1 cellular context compared by ENCODE assay signal in the genomic region with DNA sequence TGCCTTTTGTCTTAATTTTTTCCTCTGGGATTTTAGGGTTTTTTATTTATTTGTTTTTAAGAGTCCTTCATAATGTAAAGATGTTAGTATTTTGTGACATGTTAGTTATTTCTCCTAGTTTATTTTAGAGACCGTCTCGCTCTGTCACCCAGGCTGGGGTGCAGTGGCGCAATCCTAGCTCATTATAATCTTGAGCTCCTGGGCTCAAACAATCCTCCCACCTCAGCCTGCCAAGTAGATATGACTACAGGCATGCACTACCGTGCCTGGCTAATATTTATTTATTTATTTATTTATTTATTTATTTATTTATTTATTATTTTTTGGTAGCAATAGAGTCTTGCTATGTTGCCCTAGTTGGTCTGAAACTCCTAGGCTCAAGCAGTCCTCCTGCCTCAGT.
TF ChIP-seq lines count a peak whose summit lies in the region.

No MANE protein-coding gene starts in this region.

TF ChIP-seq in HEK293, 187 proteins besides CTCF, POLR2A, EP300 and RAD21 (continued from another document):
- TF ChIP-seq, protein P1, sequence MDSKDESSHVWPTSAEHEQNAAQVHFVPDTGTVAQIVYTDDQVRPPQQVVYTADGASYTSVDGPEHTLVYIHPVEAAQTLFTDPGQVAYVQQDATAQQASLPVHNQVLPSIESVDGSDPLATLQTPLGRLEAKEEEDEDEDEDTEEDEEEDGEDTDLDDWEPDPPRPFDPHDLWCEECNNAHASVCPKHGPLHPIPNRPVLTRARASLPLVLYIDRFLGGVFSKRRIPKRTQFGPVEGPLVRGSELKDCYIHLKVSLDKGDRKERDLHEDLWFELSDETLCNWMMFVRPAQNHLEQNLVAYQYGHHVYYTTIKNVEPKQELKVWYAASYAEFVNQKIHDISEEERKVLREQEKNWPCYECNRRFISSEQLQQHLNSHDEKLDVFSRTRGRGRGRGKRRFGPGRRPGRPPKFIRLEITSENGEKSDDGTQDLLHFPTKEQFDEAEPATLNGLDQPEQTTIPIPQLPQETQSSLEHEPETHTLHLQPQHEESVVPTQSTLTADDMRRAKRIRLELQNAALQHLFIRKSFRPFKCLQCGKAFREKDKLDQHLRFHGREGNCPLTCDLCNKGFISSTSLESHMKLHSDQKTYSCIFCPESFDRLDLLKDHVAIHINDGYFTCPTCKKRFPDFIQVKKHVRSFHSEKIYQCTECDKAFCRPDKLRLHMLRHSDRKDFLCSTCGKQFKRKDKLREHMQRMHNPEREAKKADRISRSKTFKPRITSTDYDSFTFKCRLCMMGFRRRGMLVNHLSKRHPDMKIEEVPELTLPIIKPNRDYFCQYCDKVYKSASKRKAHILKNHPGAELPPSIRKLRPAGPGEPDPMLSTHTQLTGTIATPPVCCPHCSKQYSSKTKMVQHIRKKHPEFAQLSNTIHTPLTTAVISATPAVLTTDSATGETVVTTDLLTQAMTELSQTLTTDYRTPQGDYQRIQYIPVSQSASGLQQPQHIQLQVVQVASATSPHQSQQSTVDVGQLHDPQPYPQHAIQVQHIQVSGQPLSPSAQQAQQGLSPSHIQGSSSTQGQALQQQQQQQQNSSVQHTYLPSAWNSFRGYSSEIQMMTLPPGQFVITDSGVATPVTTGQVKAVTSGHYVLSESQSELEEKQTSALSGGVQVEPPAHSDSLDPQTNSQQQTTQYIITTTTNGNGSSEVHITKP (tag by site-specific recombination; IDR thresholded peaks at IDR 0.05), result peak; percentile 42
- TF ChIP-seq, protein P2, sequence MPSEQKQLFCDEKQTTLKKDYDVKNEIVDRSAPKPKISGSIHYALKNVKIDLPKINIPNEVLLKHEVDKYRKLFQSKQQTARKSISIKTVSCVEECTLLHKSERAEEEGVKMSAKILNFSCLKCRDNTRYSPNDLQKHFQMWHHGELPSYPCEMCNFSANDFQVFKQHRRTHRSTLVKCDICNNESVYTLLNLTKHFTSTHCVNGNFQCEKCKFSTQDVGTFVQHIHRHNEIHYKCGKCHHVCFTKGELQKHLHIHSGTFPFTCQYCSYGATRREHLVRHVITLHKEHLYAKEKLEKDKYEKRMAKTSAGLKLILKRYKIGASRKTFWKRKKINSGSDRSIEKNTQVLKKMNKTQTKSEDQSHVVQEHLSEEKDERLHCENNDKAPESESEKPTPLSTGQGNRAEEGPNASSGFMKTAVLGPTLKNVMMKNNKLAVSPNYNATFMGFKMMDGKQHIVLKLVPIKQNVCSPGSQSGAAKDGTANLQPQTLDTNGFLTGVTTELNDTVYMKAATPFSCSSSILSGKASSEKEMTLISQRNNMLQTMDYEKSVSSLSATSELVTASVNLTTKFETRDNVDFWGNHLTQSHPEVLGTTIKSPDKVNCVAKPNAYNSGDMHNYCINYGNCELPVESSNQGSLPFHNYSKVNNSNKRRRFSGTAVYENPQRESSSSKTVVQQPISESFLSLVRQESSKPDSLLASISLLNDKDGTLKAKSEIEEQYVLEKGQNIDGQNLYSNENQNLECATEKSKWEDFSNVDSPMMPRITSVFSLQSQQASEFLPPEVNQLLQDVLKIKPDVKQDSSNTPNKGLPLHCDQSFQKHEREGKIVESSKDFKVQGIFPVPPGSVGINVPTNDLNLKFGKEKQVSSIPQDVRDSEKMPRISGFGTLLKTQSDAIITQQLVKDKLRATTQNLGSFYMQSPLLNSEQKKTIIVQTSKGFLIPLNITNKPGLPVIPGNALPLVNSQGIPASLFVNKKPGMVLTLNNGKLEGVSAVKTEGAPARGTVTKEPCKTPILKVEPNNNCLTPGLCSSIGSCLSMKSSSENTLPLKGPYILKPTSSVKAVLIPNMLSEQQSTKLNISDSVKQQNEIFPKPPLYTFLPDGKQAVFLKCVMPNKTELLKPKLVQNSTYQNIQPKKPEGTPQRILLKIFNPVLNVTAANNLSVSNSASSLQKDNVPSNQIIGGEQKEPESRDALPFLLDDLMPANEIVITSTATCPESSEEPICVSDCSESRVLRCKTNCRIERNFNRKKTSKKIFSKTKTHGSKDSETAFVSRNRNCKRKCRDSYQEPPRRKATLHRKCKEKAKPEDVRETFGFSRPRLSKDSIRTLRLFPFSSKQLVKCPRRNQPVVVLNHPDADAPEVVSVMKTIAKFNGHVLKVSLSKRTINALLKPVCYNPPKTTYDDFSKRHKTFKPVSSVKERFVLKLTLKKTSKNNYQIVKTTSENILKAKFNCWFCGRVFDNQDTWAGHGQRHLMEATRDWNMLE (tag by site-specific recombination; conservative IDR thresholded peaks at IDR 0.05; ENCODE audit: low read depth), result peak; percentile 50; the same call in 1 of the 2 replicates
- TF ChIP-seq ZNF560 (tag by site-specific recombination; IDR thresholded peaks at IDR 0.05; ENCODE audit: borderline replicate concordance), result no peak
